ENCODE assay signal across 15 cellular contexts in genomic region chr2:160467086-160467485, GRCh38. TPM values are rescaled to one million over a fixed set of nuclear protein-coding genes. Genes with fewer than 3 reads are reported as not detected.
DNase-seq lines count a peak whose midpoint lies in the region; ATAC-seq and TF ChIP-seq lines count a peak whose summit lies in the region.
"Had no signal": no experiment of that assay in that cellular context is flagged by ENCODE, and none has a peak within 500 bp of the region (broad histone marks: within the 10 kb centered on the region; RNA-seq: fewer than 3 reads in every experiment).

No MANE protein-coding gene starts in this region.

- H4K20me1 ChIP-seq in GM23338 (replicated peaks; ENCODE audit: insufficient read depth) = peaks cover under 1% of the 10 kb centered on the region; the same call in 1 of the 2 replicates
- H4K20me1 ChIP-seq: BLaER1 had no signal

- POLR2A ChIA-PET in CD4-positive, alpha-beta T cell (lab: Charles Lee) = interaction anchor here (1.0 to 2.0 kb wide), 3 partner anchors 10 to 39 kb away, joined by 3 to 4 read pairs (median 3); no protein-coding TSS in a partner anchor

- H3K9me3 Mint-ChIP-seq in CD4-positive, alpha-beta T cell = no peaks in the 10 kb centered on the region
- no peaks in the 10 kb centered on the region for H3K9me3 Mint-ChIP-seq in GM23338
- no peaks in the 10 kb centered on the region for H3K9me3 Mint-ChIP-seq in activated T-helper 17 cell treated with anti-CD3 and anti-CD28 coated beads, Interleukin-2, amount 50 U/mL, for 72 hours

- peaks cover 94% of the 10 kb centered on the region for H3K79me2 ChIP-seq in GM23338 (replicated peaks; ENCODE audit: insufficient read depth)
- H3K79me2 ChIP-seq in parathyroid adenoma = peaks cover 50% of the 10 kb centered on the region

- H3K27me3 Mint-ChIP-seq in CD4-positive, alpha-beta T cell = no peaks in the 10 kb centered on the region
- peaks cover 2% of the 10 kb centered on the region for H3K27me3 Mint-ChIP-seq in GM23338 (ENCODE audit: insufficient read depth, low read depth, poor library complexity)
- H3K27me3 Mint-ChIP-seq in activated T-helper 17 cell treated with anti-CD3 and anti-CD28 coated beads, Interleukin-2, amount 50 U/mL, for 72 hours = no peaks in the 10 kb centered on the region

- intact Hi-C loops in CD4-positive, alpha-beta T cell (cut with DNase I, micrococcal nuclease) = no loop called here

- no peak overlapping the region for H3K9ac ChIP-seq in parathyroid adenoma
- H3K9ac ChIP-seq: BLaER1, GM23248 had no signal

- ATAC-seq in CD4-positive, alpha-beta T cell (ENCODE audit: poor library complexity) = no peak
- ATAC-seq in GM23338 (no peak), HG03378 (IDR thresholded peaks at IDR 0.05; ENCODE audit: unreplicated experiment) (no peak)
- no peak for ATAC-seq in activated T-helper 17 cell treated with anti-CD3 and anti-CD28 coated beads, Interleukin-2, amount 50 U/mL, for 72 hours (replicated peaks)
- ATAC-seq: A549 had no signal

- CTCF ChIA-PET in CD4-positive, alpha-beta T cell (lab: Charles Lee) = no interaction called here

- H3K4me1 ChIP-seq in GM23338 (ENCODE audit: insufficient read depth) (peaks cover 5% of the 10 kb centered on the region; the same call in 1 of the 2 replicates), parathyroid adenoma (peaks cover 45% of the 10 kb centered on the region)
- H3K4me1 ChIP-seq: BLaER1 had no signal

- H3K36me3 ChIP-seq in GM23338 (ENCODE audit: insufficient read depth) (no peaks in the 10 kb centered on the region), parathyroid adenoma (ENCODE audit: control insufficient read depth, insufficient read depth, low read length) (no peaks in the 10 kb centered on the region)
- H3K36me3 ChIP-seq: BLaER1 had no signal

- no peak for TF ChIP-seq CTCF in CD4-positive, alpha-beta T cell (IDR thresholded peaks at IDR 0.05)
- no peak for TF ChIP-seq CTCF in GM23338 (conservative IDR thresholded peaks at IDR 0.05; ENCODE audit: low read depth in 2 of 2)
- TF ChIP-seq CTCF in parathyroid adenoma (IDR thresholded peaks at IDR 0.05) = no peak

- H3K4me3 ChIP-seq in GM23338 = no peak overlapping the region
- peak overlapping the region; percentile 42 for H3K4me3 ChIP-seq in parathyroid adenoma (ENCODE audit: low read depth, low read length)
- H3K4me3 ChIP-seq: A549, BLaER1, GM23248 had no signal

- H2AFZ ChIP-seq in GM23338 = no peak overlapping the region
- no peak overlapping the region for H2AFZ ChIP-seq in parathyroid adenoma
- H2AFZ ChIP-seq: GM23248 had no signal

- no peaks in the 10 kb centered on the region for H3K27me3 ChIP-seq in CD4-positive, alpha-beta T cell (ENCODE audit: control insufficient read depth, insufficient read depth, low read length)
- H3K27me3 ChIP-seq in GM23338 (ENCODE audit: insufficient read depth) = no peaks in the 10 kb centered on the region
- H3K27me3 ChIP-seq in parathyroid adenoma (ENCODE audit: control insufficient read depth, insufficient read depth, low read length) = no peaks in the 10 kb centered on the region
- H3K27me3 ChIP-seq: BLaER1 had no signal

- H3K27ac ChIP-seq in CD4-positive, alpha-beta T cell (ENCODE audit: low read depth, low read length) = no peak overlapping the region
- H3K27ac ChIP-seq in GM23338 (ENCODE audit: low read depth) (no peak overlapping the region), parathyroid adenoma (peak overlapping the region; percentile 90)
- H3K27ac ChIP-seq: A549, BLaER1, GM23248, HL-60 had no signal

- H3K4me2 ChIP-seq in GM23338 (no peak overlapping the region), parathyroid adenoma (ENCODE audit: low read length) (peak overlapping the region; percentile 71)
- H3K4me2 ChIP-seq: A549, BLaER1 had no signal

- no peak for DNase-seq in CD4-positive, alpha-beta T cell
- DNase-seq in GM23338 (ENCODE audit: low spot score) (no peak), SIG-M5 treated with dmso at 0.1 percent for 504 hours (lab: John Stamatoyannopoulos, UW; ENCODE audit: unreplicated experiment) (no peak), Ammon's horn (ENCODE audit: low spot score) (no peak)
- DNase-seq: DMS53, GF-D8, GM23248, H7, KBM-7 had no signal

- no peaks in the 10 kb centered on the region for H3K9me2 ChIP-seq in GM23338 (ENCODE audit: insufficient read depth)

- H3F3A ChIP-seq in GM23338 (replicated peaks; ENCODE audit: low read depth) = no peaks in the 10 kb centered on the region

- no peaks in the 10 kb centered on the region for H3K9me3 ChIP-seq in CD4-positive, alpha-beta T cell (ENCODE audit: control insufficient read depth, low read length)
- H3K9me3 ChIP-seq in parathyroid adenoma (ENCODE audit: control insufficient read depth, low read length) = no peaks in the 10 kb centered on the region
- H3K9me3 ChIP-seq: A549, BLaER1 had no signal

- no peaks in the 10 kb centered on the region for H3K36me3 Mint-ChIP-seq in CD4-positive, alpha-beta T cell (ENCODE audit: low read depth)
- no peaks in the 10 kb centered on the region for H3K36me3 Mint-ChIP-seq in GM23338 (ENCODE audit: low read depth)
- no peaks in the 10 kb centered on the region for H3K36me3 Mint-ChIP-seq in activated T-helper 17 cell treated with anti-CD3 and anti-CD28 coated beads, Interleukin-2, amount 50 U/mL, for 72 hours (ENCODE audit: low read depth)

- H3K4me1 Mint-ChIP-seq in CD4-positive, alpha-beta T cell (ENCODE audit: low read depth) = peaks cover 95% of the 10 kb centered on the region
- H3K4me1 Mint-ChIP-seq in GM23338 = peaks cover 29% of the 10 kb centered on the region
- H3K4me1 Mint-ChIP-seq in activated T-helper 17 cell treated with anti-CD3 and anti-CD28 coated beads, Interleukin-2, amount 50 U/mL, for 72 hours = peaks cover 56% of the 10 kb centered on the region

- peak overlapping the region; percentile 88 for H3K27ac Mint-ChIP-seq in CD4-positive, alpha-beta T cell
- 0 out of 2 replicates have a peak overlapping the region, but pooled peaks have one; percentile 35 for H3K27ac Mint-ChIP-seq in GM23338
- peak overlapping the region; percentile 83 for H3K27ac Mint-ChIP-seq in activated T-helper 17 cell treated with anti-CD3 and anti-CD28 coated beads, Interleukin-2, amount 50 U/mL, for 72 hours

- H3K4me3 Mint-ChIP-seq in CD4-positive, alpha-beta T cell = peak overlapping the region; percentile 23
- H3K4me3 Mint-ChIP-seq in GM23338 = no peak overlapping the region
- peak overlapping the region; percentile 63 for H3K4me3 Mint-ChIP-seq in activated T-helper 17 cell treated with anti-CD3 and anti-CD28 coated beads, Interleukin-2, amount 50 U/mL, for 72 hours

TF ChIP-seq in GM23338, 12 proteins besides CTCF, POLR2A, EP300 and RAD21 (continues in another document):
- TF ChIP-seq CREB1 (CRISPR knock-in tag; IDR thresholded peaks at IDR 0.05; ENCODE audit: low read depth) (no peak), ETS1 (IDR thresholded peaks at IDR 0.05) (no peak), STAT1 (IDR thresholded peaks at IDR 0.05; ENCODE audit: unreplicated experiment) (no peak), EZH2 (IDR thresholded peaks at IDR 0.05; ENCODE audit: low read depth, unreplicated experiment) (no peak)

RNA-seq across cellular contexts. Expression of gene RBMS1, which starts 26.5 kb away (rescaled TPM):
- 10 to 100 TPM; 88.6 to 90.3 TPM for total RNA-seq in CD4-positive, alpha-beta T cell
- 47.6 and 55.5 TPM in 2 replicates for total RNA-seq in GM23338 (2014; rRNA removed; shearing (Covaris generic))
- polyA plus RNA-seq in GM23338 (2016; fragmentation: Nextera tagmentation; extraction: Ambion mirVana) = 94.8 and 111 TPM in 2 replicates
- total RNA-seq in activated T-helper 17 cell treated with anti-CD3 and anti-CD28 coated beads, Interleukin-2, amount 50 U/mL, for 72 hours = 10 to 100 TPM; 45.0 to 62.1 TPM

Comparison
In these comparisons a context has a peak if more than half of its experiments do, and no peak if none do; other contexts are left out.
1. H3K27ac Mint-ChIP-seq: peak in every context shown above with its lines; median percentile 88 in CD4-positive, alpha-beta T cell; 83 in activated T-helper 17 cell treated with anti-CD3 and anti-CD28 coated beads, Interleukin-2, amount 50 U/mL, for 72 hours; 35 in GM23338.